Comparison of ENCODE assay signal across 1 cellular context in genomic region chr1:216765346-216766300, GRCh38.
TF ChIP-seq lines count a peak whose summit lies in the region.

No MANE protein-coding gene starts in this region.

TF ChIP-seq in HepG2, 621 proteins besides CTCF, POLR2A, EP300 and RAD21 (continued from another document):
- no peak for TF ChIP-seq PRDM10 (CRISPR knock-in tag; IDR thresholded peaks at IDR 0.05; ENCODE audit: low read depth)
- no peak for TF ChIP-seq IKZF5 (CRISPR knock-in tag; IDR thresholded peaks at IDR 0.05)
- TF ChIP-seq MNT (IDR thresholded peaks at IDR 0.05) = no peak
- no peak for TF ChIP-seq ZNF674 (CRISPR knock-in tag; IDR thresholded peaks at IDR 0.05; ENCODE audit: low read depth)
- no peak for TF ChIP-seq ARNTL (CRISPR knock-in tag; IDR thresholded peaks at IDR 0.05)
- TF ChIP-seq HDAC6 (IDR thresholded peaks at IDR 0.05; ENCODE audit: low read depth, low read length) = no peak
- no peak for TF ChIP-seq YEATS2 (CRISPR knock-in tag; IDR thresholded peaks at IDR 0.05; ENCODE audit: borderline replicate concordance)
- TF ChIP-seq CSRNP1 (CRISPR knock-in tag; IDR thresholded peaks at IDR 0.05) = no peak
- no peak for TF ChIP-seq KDM5B (CRISPR knock-in tag; IDR thresholded peaks at IDR 0.05; ENCODE audit: borderline replicate concordance)
